In genomic region chr19:2812414-2813234, GRCh38 we compare ENCODE assay signal across 25 cellular contexts. TPM values are rescaled to one million over a fixed set of nuclear protein-coding genes. Genes with fewer than 3 reads are reported as not detected.
DNase-seq lines count a peak whose midpoint lies in the region; ATAC-seq, FAIRE-seq and TF ChIP-seq lines count a peak whose summit lies in the region.
"Had no signal": no experiment of that assay in that cellular context is flagged by ENCODE, and none has a peak within 500 bp of the region (broad histone marks: within the 10 kb centered on the region; RNA-seq: fewer than 3 reads in every experiment).

No MANE protein-coding gene starts in this region.

- H3K4me1 ChIP-seq in right cardiac atrium (ENCODE audit: control insufficient read depth, insufficient read depth, low read length) (no peaks in the 10 kb centered on the region), heart right ventricle (no peaks in the 10 kb centered on the region), kidney (ENCODE audit: control insufficient read depth in 1 of 2, insufficient read depth in 1 of 2, low read depth in 1 of 2, low read length in 2 of 2) (no peaks in the 10 kb centered on the region), upper lobe of right lung (no peaks in the 10 kb centered on the region), tibial nerve (no peaks in the 10 kb centered on the region)
- H3K4me1 ChIP-seq: HAP-1 had no signal

- H3K4me1 Mint-ChIP-seq in HFFc6 (ENCODE audit: low read depth): no peaks in the 10 kb centered on the region
- H3K4me1 Mint-ChIP-seq: B cell; CD4-positive, CD25-positive, alpha-beta regulatory T cell had no signal

- ATAC-seq in right cardiac atrium: no peak
- ATAC-seq in heart right ventricle: no peak
- no peak for ATAC-seq in upper lobe of right lung
- no peak for ATAC-seq in GM19467 (IDR thresholded peaks at IDR 0.05; ENCODE audit: unreplicated experiment)
- ATAC-seq: GM12878, PC-3 had no signal

- no peaks in the 10 kb centered on the region; the same call in 1 of the 2 replicates for H3K9me3 Mint-ChIP-seq in HFFc6
- H3K9me3 Mint-ChIP-seq: CD4-positive, CD25-positive, alpha-beta regulatory T cell had no signal

- no peak overlapping the region for H3K4me3 ChIP-seq in right cardiac atrium (ENCODE audit: low read length)
- no peak overlapping the region for H3K4me3 ChIP-seq in heart right ventricle
- no peak overlapping the region for H3K4me3 ChIP-seq in kidney (ENCODE audit: low read length in 2 of 2)
- H3K4me3 ChIP-seq in upper lobe of right lung: no peak overlapping the region
- no peak overlapping the region for H3K4me3 ChIP-seq in tibial nerve
- H3K4me3 ChIP-seq: GM12878, HAP-1 had no signal

- peak in 2 of 3 donors; percentile 40 to 60 for DNase-seq in right cardiac atrium
- DNase-seq in heart right ventricle: no peak
- no peak for DNase-seq in HFFc6
- peak; percentile 57 for DNase-seq in kidney
- DNase-seq in upper lobe of right lung: peak; percentile 56
- DNase-seq in tibial nerve (ENCODE audit: low spot score in 2 of 2): no peak
- no peak for DNase-seq in middle frontal gyrus (ENCODE audit: extremely low spot score, low spot score)
- DNase-seq: CD4-positive, CD25-positive, alpha-beta regulatory T cell; DMS153; GDM1; KBM-7; NCI-H1417; NCI-H187; NCI-H2107; NCI-H510A treated with DMSO at 0.1 percent for 48 hours; NCI-H774; PC-3; SIG-M5 had no signal

- no peak overlapping the region for H3K4me3 Mint-ChIP-seq in HFFc6
- H3K4me3 Mint-ChIP-seq: B cell; CD4-positive, CD25-positive, alpha-beta regulatory T cell had no signal

- TF ChIP-seq EP300 in tibial nerve (IDR thresholded peaks at IDR 0.05): no peak

- FAIRE-seq in kidney (lab: Jason Lieb, UNC): no peak
- FAIRE-seq: GM12878 had no signal

- H3K27ac ChIP-seq in right cardiac atrium (ENCODE audit: low read length) (no peak overlapping the region), heart right ventricle (no peak overlapping the region), kidney (ENCODE audit: low read depth in 2 of 2, low read length in 2 of 2) (no peak overlapping the region), upper lobe of right lung (no peak overlapping the region), tibial nerve (peak overlapping the region in 1 of 4 donors; percentile 59)
- H3K27ac ChIP-seq: RWPE1 had no signal

- H3K9me3 ChIP-seq in right cardiac atrium (ENCODE audit: control insufficient read depth, low read length) (no peaks in the 10 kb centered on the region), heart right ventricle (no peaks in the 10 kb centered on the region), kidney (ENCODE audit: control insufficient read depth in 1 of 2, low read length in 2 of 2) (no peaks in the 10 kb centered on the region), upper lobe of right lung (no peaks in the 10 kb centered on the region), tibial nerve (no peaks in the 10 kb centered on the region)
- H3K9me3 ChIP-seq: Caco-2, HAP-1 had no signal

- intact Hi-C loops in right cardiac atrium (cut with DNase I) (no loop called here), heart right ventricle (cut with DNase I) (no loop called here), kidney (cut with DNase I) (no loop called here), upper lobe of right lung (cut with DNase I) (no loop called here)

- 93% methylated on average over 37 of the region's 37 CpGs for WGBS in right cardiac atrium
- 91 to 95% methylated on average over 37 of the region's 37 CpGs for WGBS in heart right ventricle, 2 donors
- 88 to 95% methylated on average over 23 to 27 of the region's 37 CpGs for WGBS in tibial nerve, 2 donors

- no peak overlapping the region for H3K27ac Mint-ChIP-seq in HFFc6
- H3K27ac Mint-ChIP-seq: B cell had no signal

- H3K27me3 Mint-ChIP-seq in HFFc6 (ENCODE audit: insufficient read depth): no peaks in the 10 kb centered on the region; the same call in 1 of the 2 replicates
- H3K27me3 Mint-ChIP-seq: B cell; CD4-positive, CD25-positive, alpha-beta regulatory T cell had no signal

- no peaks in the 10 kb centered on the region for H3K27me3 ChIP-seq in right cardiac atrium (ENCODE audit: control insufficient read depth, insufficient read depth)
- H3K27me3 ChIP-seq in heart right ventricle: no peaks in the 10 kb centered on the region
- no peaks in the 10 kb centered on the region for H3K27me3 ChIP-seq in upper lobe of right lung
- H3K27me3 ChIP-seq in tibial nerve: no peaks in the 10 kb centered on the region

- no peak for TF ChIP-seq POLR2A in tibial nerve (IDR thresholded peaks at IDR 0.05)

- H3K36me3 ChIP-seq in heart right ventricle (peaks cover 0 to 64% (median 16%) of the 10 kb centered on the region in 9 donors), kidney (ENCODE audit: control insufficient read depth in 1 of 2, insufficient read depth in 2 of 2, low read length in 2 of 2) (peaks cover 0 to 5% of the 10 kb centered on the region in 2 donors), upper lobe of right lung (peaks cover 14% of the 10 kb centered on the region), tibial nerve (peaks cover 0 to 80% (median 0%) of the 10 kb centered on the region in 3 donors)

- H3K36me3 Mint-ChIP-seq in HFFc6 (ENCODE audit: low read depth): peaks cover 13% of the 10 kb centered on the region; the same call in 1 of the 2 replicates

- H3K9ac ChIP-seq in kidney (ENCODE audit: low read length in 2 of 2): no peak overlapping the region

- no peak for TF ChIP-seq CTCF in heart right ventricle (IDR thresholded peaks at IDR 0.05)
- 0 out of 2 replicates have a peak, but pooled peaks have one; percentile 12 for TF ChIP-seq CTCF in HFFc6 (IDR thresholded peaks at IDR 0.05)
- TF ChIP-seq CTCF in kidney (IDR thresholded peaks at IDR 0.05; ENCODE audit: borderline replicate concordance, extremely low read depth, insufficient read depth): no peak
- no peak for TF ChIP-seq CTCF in upper lobe of right lung (IDR thresholded peaks at IDR 0.05)
- no peak for TF ChIP-seq CTCF in tibial nerve (IDR thresholded peaks at IDR 0.05)

RNA-seq across cellular contexts. Expression of gene ZNF554, which starts 7.0 kb away (rescaled TPM):
- total RNA-seq in right cardiac atrium (1 to 10 TPM; 4.7 to 6.7 (median 6.3) TPM), heart right ventricle (1 to 10 TPM; 3.1 to 5.6 (median 4.7) TPM), kidney (6.9 TPM), upper lobe of right lung (4.7 TPM), tibial nerve (1 to 10 TPM; 4.4 to 9.0 (median 6.7) TPM)
- polyA plus RNA-seq in right cardiac atrium (4.7 TPM), heart right ventricle (1 to 10 TPM in 1 of 2 donors, under 1 TPM in 1; 0.94 to 6.7 TPM), kidney (ENCODE audit: insufficient read depth, low read depth, low replicate concordance) (3.6 TPM)
- 1 to 10 TPM; 1.6 to 2.4 (median 2.2) TPM for total RNA-seq in HFFc6 (2021; fragmentation: NEBNext Ultra II Directional; extraction: Animal tissue kit (Norgen Biotek cat#: 25700))

RNA-seq across cellular contexts. Expression of gene THOP1, which starts 27.3 kb away (rescaled TPM):
- total RNA-seq in right cardiac atrium (10 to 100 TPM; 41.4 to 69.4 (median 54.1) TPM), heart right ventricle (10 to 100 TPM; 37.5 to 72.5 (median 41.2) TPM), kidney (42.9 TPM), upper lobe of right lung (29.3 TPM), tibial nerve (10 to 100 TPM; 35.8 to 91.8 (median 42.9) TPM)
- polyA plus RNA-seq in right cardiac atrium (64.0 TPM), heart right ventricle (10 to 100 TPM; 84.1 to 85.3 TPM), kidney (ENCODE audit: insufficient read depth, low read depth, low replicate concordance) (36.8 TPM)
- total RNA-seq in HFFc6 (2021; fragmentation: NEBNext Ultra II Directional; extraction: Animal tissue kit (Norgen Biotek cat#: 25700)): 100 to 1,000 TPM in 1 of 6 experiments, 10 to 100 TPM in 5; 83.7 to 114 (median 94.3) TPM

RNA-seq across cellular contexts. Expression of gene ZNF555, which starts 28.7 kb away (rescaled TPM):
- 10 to 100 TPM in 2 of 4 donors, 1 to 10 TPM in 2; 8.8 to 15.7 (median 9.6) TPM for total RNA-seq in right cardiac atrium
- 3.4 TPM for polyA plus RNA-seq in right cardiac atrium
- total RNA-seq in heart right ventricle: 10 to 100 TPM in 2 of 10 donors, 1 to 10 TPM in 8; 4.9 to 11.3 (median 8.5) TPM
- 1 to 10 TPM; 2.6 to 2.9 TPM for polyA plus RNA-seq in heart right ventricle
- total RNA-seq in HFFc6 (2021; fragmentation: NEBNext Ultra II Directional; extraction: Animal tissue kit (Norgen Biotek cat#: 25700)): 1 to 10 TPM; 3.7 to 5.6 (median 3.8) TPM
- total RNA-seq in kidney: 9.8 TPM
- 3.9 TPM for polyA plus RNA-seq in kidney (ENCODE audit: insufficient read depth, low read depth, low replicate concordance)
- 6.9 TPM for total RNA-seq in upper lobe of right lung
- total RNA-seq in tibial nerve: 10 to 100 TPM in 1 of 4 donors, 1 to 10 TPM in 3; 5.7 to 11.4 (median 6.6) TPM

RNA-seq across cellular contexts. Expression of gene SGTA, which starts 29.6 kb away (rescaled TPM):
- total RNA-seq in right cardiac atrium (10 to 100 TPM; 53.6 to 84.2 (median 64.6) TPM), heart right ventricle (10 to 100 TPM; 52.6 to 84.9 (median 64.6) TPM), kidney (50.4 TPM), upper lobe of right lung (44.9 TPM), tibial nerve (10 to 100 TPM; 40.2 to 47.6 (median 44.9) TPM)
- polyA plus RNA-seq in right cardiac atrium (86.5 TPM), heart right ventricle (100 to 1,000 TPM in 1 of 2 donors, 10 to 100 TPM in 1; 90.2 to 102 TPM), kidney (ENCODE audit: insufficient read depth, low read depth, low replicate concordance) (66.2 TPM)
- total RNA-seq in HFFc6 (2021; fragmentation: NEBNext Ultra II Directional; extraction: Animal tissue kit (Norgen Biotek cat#: 25700)): 10 to 100 TPM; 60.7 to 68.1 (median 62.8) TPM

RNA-seq across cellular contexts. Expression of gene ZNF556, which starts 54.5 kb away (rescaled TPM):
- under 1 TPM in 1 of 4 donors, not detected in 3; 0.25 TPM for total RNA-seq in right cardiac atrium
- not detected for polyA plus RNA-seq in right cardiac atrium
- under 1 TPM in 2 of 10 donors, not detected in 8; 0.03 to 0.04 TPM for total RNA-seq in heart right ventricle
- under 1 TPM in 1 of 2 donors, not detected in 1; 0.01 TPM for polyA plus RNA-seq in heart right ventricle
- total RNA-seq in HFFc6 (2021; fragmentation: NEBNext Ultra II Directional; extraction: Animal tissue kit (Norgen Biotek cat#: 25700)): not detected
- total RNA-seq in kidney: 0.76 TPM
- 0.56 TPM for polyA plus RNA-seq in kidney (ENCODE audit: insufficient read depth, low read depth, low replicate concordance)
- not detected for total RNA-seq in upper lobe of right lung
- 1 to 10 TPM in 1 of 4 donors, under 1 TPM in 3; under 0.01 to 1.3 (median 0.59) TPM for total RNA-seq in tibial nerve
- total RNA-seq: A172; B cell; CD4-positive, CD25-positive, alpha-beta regulatory T cell; GM12878 had no signal
- polyA plus RNA-seq: CD4-positive, CD25-positive, alpha-beta regulatory T cell; GM12878 had no signal

Comparison
In these comparisons a context has a peak if more than half of its experiments do, and no peak if none do; other contexts are left out.
1. DNase-seq: peak in right cardiac atrium (2 of 3), kidney (single experiment) and upper lobe of right lung (single experiment); none in heart right ventricle (0 of 2), HFFc6 (single experiment), tibial nerve (0 of 2) and middle frontal gyrus (single experiment).